1 cellular context compared by ENCODE assay signal in the genomic region with DNA sequence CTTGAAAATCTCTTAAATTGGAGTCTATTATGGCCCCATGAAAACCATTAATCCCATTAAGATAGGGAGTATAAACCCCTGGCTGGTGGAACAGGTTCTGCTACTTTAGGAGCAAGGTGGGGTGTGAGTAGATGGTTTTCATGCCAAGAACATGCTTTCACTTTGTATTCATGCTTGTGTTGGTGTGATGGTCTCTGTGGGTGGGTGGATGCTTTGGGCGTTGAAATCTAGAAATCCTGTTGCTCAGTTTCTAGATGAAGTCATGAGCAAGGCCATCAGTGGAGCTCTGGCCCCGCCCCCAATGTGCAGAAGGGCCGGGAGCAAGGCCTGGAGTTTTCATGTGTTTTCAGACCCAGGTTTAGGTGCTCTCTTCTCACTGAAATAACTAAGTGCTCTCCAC.
TF ChIP-seq lines count a peak whose summit lies in the region.

No MANE protein-coding gene starts in this region.

TF ChIP-seq in IMR-90, 13 proteins besides CTCF, POLR2A, EP300 and RAD21:
- TF ChIP-seq ELK1 (IDR thresholded peaks at IDR 0.05; ENCODE audit: borderline replicate concordance, low read depth, low read length) (no peak), FOS (IDR thresholded peaks at IDR 0.05; ENCODE audit: low read depth, low read length) (no peak), MXI1 (IDR thresholded peaks at IDR 0.05; ENCODE audit: borderline replicate concordance, low read depth, low read length) (no peak), RFX5 (IDR thresholded peaks at IDR 0.05; ENCODE audit: low read depth, low read length) (no peak), BHLHE40 (IDR thresholded peaks at IDR 0.05; ENCODE audit: low read depth, low read length) (no peak), RCOR1 (IDR thresholded peaks at IDR 0.05; ENCODE audit: insufficient replicate concordance, low read length) (no peak), MAFK (IDR thresholded peaks at IDR 0.05; ENCODE audit: low read depth, low read length) (no peak), SMC3 (IDR thresholded peaks at IDR 0.05; ENCODE audit: low read depth, low read length) (no peak), CHD1 (IDR thresholded peaks at IDR 0.05; ENCODE audit: low read depth, low read length) (no peak), USF2 (IDR thresholded peaks at IDR 0.05; ENCODE audit: low read depth, low read length) (no peak), MAZ (IDR thresholded peaks at IDR 0.05; ENCODE audit: borderline replicate concordance, low read depth, low read length) (no peak), NFE2L2 (IDR thresholded peaks at IDR 0.05; ENCODE audit: low read depth, low read length) (no peak), CEBPB (IDR thresholded peaks at IDR 0.05; ENCODE audit: low read depth, low read length) (no peak)
